ENCODE assay signal across 19 cellular contexts in genomic region chr16:52498640-52499039, GRCh38. TPM values are rescaled to one million over a fixed set of nuclear protein-coding genes. Genes with fewer than 3 reads are reported as not detected.
DNase-seq lines count a peak whose midpoint lies in the region; TF ChIP-seq lines count a peak whose summit lies in the region.
"Had no signal": no experiment of that assay in that cellular context is flagged by ENCODE, and none has a peak within 500 bp of the region (broad histone marks: within the 10 kb centered on the region; RNA-seq: fewer than 3 reads in every experiment).

No MANE protein-coding gene starts in this region.

- H3K9me3 ChIP-seq in ovary = no peaks in the 10 kb centered on the region
- no peaks in the 10 kb centered on the region for H3K9me3 ChIP-seq in breast epithelium
- H3K9me3 ChIP-seq: esophagus squamous epithelium, psoas muscle had no signal

- no peak for TF ChIP-seq EP300 in ovary (IDR thresholded peaks at IDR 0.05)

- H3K27me3 Mint-ChIP-seq in osteocyte (ENCODE audit: unreplicated experiment) = peaks cover 5% of the 10 kb centered on the region
- H3K27me3 Mint-ChIP-seq: IgD-negative memory B cell, T-cell had no signal

- H3K4me1 Mint-ChIP-seq in osteocyte (ENCODE audit: unreplicated experiment) = peaks cover 23% of the 10 kb centered on the region
- H3K4me1 Mint-ChIP-seq: IgD-negative memory B cell had no signal

- DNase-seq in NCI-H2107 treated with DMSO at 0.1 percent for 48 hours (lab: John Stamatoyannopoulos, UW; ENCODE audit: unreplicated experiment) (peak; percentile 57), astrocyte of the hippocampus (ENCODE audit: low read depth, low spot score) (peak; percentile 61), left kidney (ENCODE audit: low read depth, low spot score) (peak; percentile 5), osteocyte (ENCODE audit: extremely low spot score, unreplicated experiment) (no peak), ovary (no peak), SKM-1 treated with dmso at 0.1 percent for 144 hours (lab: John Stamatoyannopoulos, UW; ENCODE audit: unreplicated experiment) (no peak), breast epithelium (ENCODE audit: low spot score in 2 of 2) (no peak)
- DNase-seq: activated CD8-positive, alpha-beta memory T cell treated with anti-CD3 and anti-CD28 coated beads, Interleukin-2, amount 50 U/mL, for 4 hours; DMS79; esophagus squamous epithelium; NCI-H1694; psoas muscle; stimulated activated CD4-positive, alpha-beta T cell treated with anti-CD3 and anti-CD28 coated beads, Interleukin-15, amount 100 ng/mL, for 24 hours; T-cell; trophoblast cell had no signal

- WGBS in ovary, 3 donors = 73 to 79% (median 76%) methylated on average over 12 of the region's 12 CpGs

- no peaks in the 10 kb centered on the region for H3K36me3 ChIP-seq in ovary
- no peaks in the 10 kb centered on the region for H3K36me3 ChIP-seq in breast epithelium
- H3K36me3 ChIP-seq: esophagus squamous epithelium had no signal

- H3K27ac Mint-ChIP-seq in osteocyte (ENCODE audit: unreplicated experiment) = no peak overlapping the region
- H3K27ac Mint-ChIP-seq: activated naive CD4-positive, alpha-beta T cell treated with anti-CD3 and anti-CD28 coated beads, Interleukin-2, amount 50 U/mL, for 72 hours; IgD-negative memory B cell; T-cell had no signal

- TF ChIP-seq CTCF in 22Rv1 (IDR thresholded peaks at IDR 0.05) (no peak), osteocyte (IDR thresholded peaks at IDR 0.05) (no peak), ovary (IDR thresholded peaks at IDR 0.05) (no peak), breast epithelium (IDR thresholded peaks at IDR 0.05) (no peak)

- TF ChIP-seq POLR2A in ovary (IDR thresholded peaks at IDR 0.05) (no peak), breast epithelium (IDR thresholded peaks at IDR 0.05) (no peak)

- no peaks in the 10 kb centered on the region for H3K36me3 Mint-ChIP-seq in osteocyte (ENCODE audit: unreplicated experiment)
- H3K36me3 Mint-ChIP-seq: activated naive CD4-positive, alpha-beta T cell treated with anti-CD3 and anti-CD28 coated beads, Interleukin-2, amount 50 U/mL, for 72 hours; IgD-negative memory B cell; T-cell had no signal

- H3K9me3 Mint-ChIP-seq in osteocyte (ENCODE audit: unreplicated experiment) = no peaks in the 10 kb centered on the region
- H3K9me3 Mint-ChIP-seq: IgD-negative memory B cell had no signal

- H3K4me3 ChIP-seq in ovary (no peak overlapping the region), breast epithelium (no peak overlapping the region)
- H3K4me3 ChIP-seq: esophagus squamous epithelium, psoas muscle had no signal

- no peaks in the 10 kb centered on the region for H3K4me1 ChIP-seq in ovary (ENCODE audit: insufficient read depth)
- no peaks in the 10 kb centered on the region for H3K4me1 ChIP-seq in breast epithelium
- H3K4me1 ChIP-seq: psoas muscle had no signal

- H3K27me3 ChIP-seq in ovary (no peaks in the 10 kb centered on the region), breast epithelium (no peaks in the 10 kb centered on the region)

- no peak overlapping the region for H3K4me3 Mint-ChIP-seq in osteocyte (ENCODE audit: unreplicated experiment)
- H3K4me3 Mint-ChIP-seq: IgD-negative memory B cell, T-cell had no signal

- H3K27ac ChIP-seq in 22Rv1 (peak overlapping the region; percentile 85), ovary (no peak overlapping the region), breast epithelium (no peak overlapping the region)
- H3K27ac ChIP-seq: esophagus squamous epithelium, psoas muscle had no signal

- intact Hi-C loops in ovary (cut with DNase I) = no loop called here
- intact Hi-C loops in breast epithelium (cut with DNase I; ENCODE audit: low total_unique reads) = no loop called here

RNA-seq across cellular contexts. Expression of gene TOX3, which starts 48.3 kb away (rescaled TPM):
- 0.46 and 0.86 TPM in 2 replicates for total RNA-seq in osteocyte
- 1 to 10 TPM in 4 of 7 donors, under 1 TPM in 2, not detected in 1; 0.36 to 2.4 (median 1.6) TPM for total RNA-seq in ovary
- 1 to 10 TPM in 1 of 2 donors, under 1 TPM in 1; 0.38 to 1.3 TPM for polyA plus RNA-seq in ovary
- 1 to 10 TPM in 2 of 3 donors, not detected in 1; 6.9 to 9.2 TPM for total RNA-seq in breast epithelium
- total RNA-seq: activated naive CD4-positive, alpha-beta T cell treated with anti-CD3 and anti-CD28 coated beads, Interleukin-2, amount 50 U/mL, for 72 hours; mesenteric fat pad; psoas muscle had no signal
- polyA plus RNA-seq: IgD-negative memory B cell had no signal

Comparison
In these comparisons a context has a peak if more than half of its experiments do, and no peak if none do; other contexts are left out.
1. DNase-seq: peak in NCI-H2107 treated with DMSO at 0.1 percent for 48 hours (single experiment), astrocyte of the hippocampus (single experiment) and left kidney (single experiment); none in osteocyte (single experiment), ovary (0 of 5), SKM-1 treated with dmso at 0.1 percent for 144 hours (single experiment) and breast epithelium (0 of 2).